Comparison of ENCODE assay signal across 8 cellular contexts in the genomic region with DNA sequence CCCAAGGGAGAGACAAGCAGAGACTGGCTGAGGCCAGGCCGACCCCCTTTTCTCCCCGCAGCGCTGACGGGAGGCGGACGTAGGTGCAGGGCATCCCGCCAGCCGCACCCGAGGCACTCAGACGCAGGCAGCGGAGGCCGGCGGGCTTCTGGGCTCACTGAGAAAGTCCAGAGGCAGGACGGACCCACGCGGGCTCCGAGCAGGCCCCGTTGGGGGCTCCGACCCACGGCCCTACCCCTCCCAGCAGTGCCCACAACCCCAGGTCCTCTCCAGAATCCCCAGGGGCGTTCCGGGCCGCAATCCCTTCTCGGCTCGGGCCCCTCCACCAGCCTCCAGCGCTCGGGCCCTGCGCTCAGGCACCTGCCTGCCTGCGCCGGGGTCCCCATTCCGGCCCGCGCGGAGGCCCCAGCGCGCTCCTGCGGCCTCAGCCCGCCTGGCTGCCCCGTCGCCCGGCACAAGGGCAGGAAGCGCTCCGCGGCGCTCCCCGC. TPM values are rescaled to one million over a fixed set of nuclear protein-coding genes. Genes with fewer than 3 reads are reported as not detected.
A peak's percentile ranks its signal among the peaks of the same experiment; 100 is the strongest.
DNase-seq lines count a peak whose midpoint lies in the region; ATAC-seq lines count a peak whose summit lies in the region.

No MANE protein-coding gene starts in this region.

- H3K9me3 ChIP-seq in esophagus (ENCODE audit: control insufficient read depth in 2 of 2, insufficient read depth in 1 of 2, low read depth in 1 of 2, low read length in 1 of 2) (no peaks in the 10 kb centered on the region), mucosa of stomach (ENCODE audit: control insufficient read depth, low read length) (no peaks in the 10 kb centered on the region)

- H3K36me3 Mint-ChIP-seq in stimulated activated naive B cell treated with anti-CD40 and anti-IgM and Interleukin-4, amounts not matched to agents 10 μg/mL and 1 μg/mL and 100 μg/mL, for 72 hours: peaks cover 14 to 34% of the 10 kb centered on the region in 2 donors

- H3K9me3 Mint-ChIP-seq in stimulated activated naive B cell treated with anti-CD40 and anti-IgM and Interleukin-4, amounts not matched to agents 10 μg/mL and 1 μg/mL and 100 μg/mL, for 72 hours: peaks cover 0 to 1% of the 10 kb centered on the region in 2 donors

- H3K27ac Mint-ChIP-seq in stimulated activated naive B cell treated with anti-CD40 and anti-IgM and Interleukin-4, amounts not matched to agents 10 μg/mL and 1 μg/mL and 100 μg/mL, for 72 hours: peak overlapping the region; percentile 88

- peak overlapping the region; percentile 87 to 95 for H3K4me3 Mint-ChIP-seq in stimulated activated naive B cell treated with anti-CD40 and anti-IgM and Interleukin-4, amounts not matched to agents 10 μg/mL and 1 μg/mL and 100 μg/mL, for 72 hours

- peak overlapping the region; percentile 91 for H3K9ac ChIP-seq in mucosa of stomach (ENCODE audit: low read length)

- no peaks in the 10 kb centered on the region for H3K27me3 ChIP-seq in esophagus (ENCODE audit: control insufficient read depth in 1 of 2, insufficient read depth in 2 of 2, low read length in 2 of 2)
- no peaks in the 10 kb centered on the region for H3K27me3 ChIP-seq in mucosa of stomach (ENCODE audit: control insufficient read depth, insufficient read depth, low read length)

- peak overlapping the region; percentile 82 to 97 for H3K4me3 ChIP-seq in esophagus (ENCODE audit: low read depth in 1 of 2, low read length in 2 of 2)
- peak overlapping the region; percentile 61 for H3K4me3 ChIP-seq in mucosa of stomach (ENCODE audit: low read length)

- H3K4me1 Mint-ChIP-seq in stimulated activated naive B cell treated with anti-CD40 and anti-IgM and Interleukin-4, amounts not matched to agents 10 μg/mL and 1 μg/mL and 100 μg/mL, for 72 hours: peaks cover 27 to 45% of the 10 kb centered on the region in 2 donors

- 0 to 1% methylated on average over 16 to 46 of the region's 46 CpGs for WGBS in esophagus, 2 donors

- peak overlapping the region; percentile 97 to 99 for H3K27ac ChIP-seq in esophagus (ENCODE audit: low read depth in 2 of 2, low read length in 1 of 2)

- DNase-seq in activated gamma-delta T cell treated with Interleukin-2 at 50 U/mL for 16 hours (peak; percentile 46), activated gamma-delta T cell (lab: John Stamatoyannopoulos, UW) (no peak), NCI-H446 treated with DMSO at 0.1 percent for 48 hours (lab: John Stamatoyannopoulos, UW) (peak; percentile 20)
- DNase-seq in activated CD8-positive, alpha-beta memory T cell treated with anti-CD3 and anti-CD28 coated beads, Interleukin-2, amount 50 U/mL, for 48 hours: peak; percentile 78
- DNase-seq in stimulated activated naive B cell treated with anti-CD40 and anti-IgM and Interleukin-4, amounts not matched to agents 10 μg/mL and 1 μg/mL and 100 μg/mL, for 72 hours: peak; percentile 50

- peak; percentile 29 for ATAC-seq in HG03025 (IDR thresholded peaks at IDR 0.05; ENCODE audit: low FRiP score, unreplicated experiment)
- peak; percentile 31 to 38 for ATAC-seq in stimulated activated naive B cell treated with anti-CD40 and anti-IgM and Interleukin-4, amounts not matched to agents 10 μg/mL and 1 μg/mL and 100 μg/mL, for 72 hours (replicated peaks)

- peaks cover 1 to 4% of the 10 kb centered on the region in 2 donors for H3K4me1 ChIP-seq in esophagus (ENCODE audit: control insufficient read depth in 2 of 2, insufficient read depth in 2 of 2, low read length in 1 of 2)
- H3K4me1 ChIP-seq in mucosa of stomach (ENCODE audit: control insufficient read depth, insufficient read depth, low read length): peaks cover 18% of the 10 kb centered on the region

- no peaks in the 10 kb centered on the region for H3K27me3 Mint-ChIP-seq in stimulated activated naive B cell treated with anti-CD40 and anti-IgM and Interleukin-4, amounts not matched to agents 10 μg/mL and 1 μg/mL and 100 μg/mL, for 72 hours

- no peaks in the 10 kb centered on the region for H3K36me3 ChIP-seq in esophagus (ENCODE audit: control insufficient read depth in 2 of 2, insufficient read depth in 2 of 2, low read length in 1 of 2)
- no peaks in the 10 kb centered on the region for H3K36me3 ChIP-seq in mucosa of stomach (ENCODE audit: control insufficient read depth, insufficient read depth, low read length)

RNA-seq across cellular contexts. Expression of gene MTMR12, which starts 0.5 kb away (rescaled TPM):
- polyA plus RNA-seq in esophagus: 1 to 10 TPM; 5.2 to 8.2 TPM
